Comparison of ENCODE assay signal across 16 cellular contexts in genomic region chr17:28160610-28161009, GRCh38.
DNase-seq lines count a peak whose midpoint lies in the region; ATAC-seq and TF ChIP-seq lines count a peak whose summit lies in the region.
"Had no signal": no experiment of that assay in that cellular context is flagged by ENCODE, and none has a peak within 500 bp of the region (broad histone marks: within the 10 kb centered on the region; RNA-seq: fewer than 3 reads in every experiment).

No MANE protein-coding gene starts in this region.

- H3K4me3 Mint-ChIP-seq in GM23338 (no peak overlapping the region), T-helper 17 cell (no peak overlapping the region)
- H3K4me3 Mint-ChIP-seq: B cell; CD8-positive, alpha-beta T cell had no signal

- peak overlapping the region; percentile 28; the same call in 1 of the 2 replicates for H3K27ac Mint-ChIP-seq in GM23338
- peak overlapping the region; percentile 11 for H3K27ac Mint-ChIP-seq in T-helper 17 cell
- H3K27ac Mint-ChIP-seq: B cell; CD8-positive, alpha-beta T cell had no signal

- H3K27me3 Mint-ChIP-seq in GM23338 (ENCODE audit: insufficient read depth, low read depth, poor library complexity): peaks cover 2% of the 10 kb centered on the region
- no peaks in the 10 kb centered on the region for H3K27me3 Mint-ChIP-seq in T-helper 17 cell
- H3K27me3 Mint-ChIP-seq: B cell, IgD-negative memory B cell had no signal

- no peaks in the 10 kb centered on the region for H3K79me2 ChIP-seq in GM23338 (replicated peaks; ENCODE audit: insufficient read depth)

- H3K9me3 Mint-ChIP-seq in GM23338: no peaks in the 10 kb centered on the region
- H3K9me3 Mint-ChIP-seq: CD8-positive, alpha-beta T cell; IgD-negative memory B cell had no signal

- no peak overlapping the region for H3K27ac ChIP-seq in GM23338 (ENCODE audit: low read depth)
- H3K27ac ChIP-seq: BLaER1 treated with 17β-estradiol and CSF1 and Interleukin-3, amounts not matched to agents 10 nM and 100 nM had no signal

- no peaks in the 10 kb centered on the region for H4K20me1 ChIP-seq in GM23338 (replicated peaks; ENCODE audit: insufficient read depth)
- H4K20me1 ChIP-seq: BLaER1 treated with 17β-estradiol and CSF1 and Interleukin-3, amounts not matched to agents 10 nM and 100 nM had no signal

- H3K9me2 ChIP-seq in GM23338 (ENCODE audit: insufficient read depth): no peaks in the 10 kb centered on the region

- TF ChIP-seq CTCF in GM23338 (conservative IDR thresholded peaks at IDR 0.05; ENCODE audit: low read depth in 2 of 2) (no peak), omental fat pad (IDR thresholded peaks at IDR 0.05) (no peak)

- H3K4me2 ChIP-seq in GM23338: no peak overlapping the region
- H3K4me2 ChIP-seq: BLaER1 treated with 17β-estradiol and CSF1 and Interleukin-3, amounts not matched to agents 10 nM and 100 nM had no signal

- DNase-seq in GM23338 (ENCODE audit: low spot score): no peak
- no peak for DNase-seq in T-helper 17 cell
- peak; percentile 4 for DNase-seq in iris pigment epithelial cell (ENCODE audit: low read depth)
- DNase-seq in H7: no peak
- DNase-seq in NCI-H524 treated with DMSO at 0.1 percent for 48 hours (lab: John Stamatoyannopoulos, UW): no peak
- DNase-seq in omental fat pad (ENCODE audit: low spot score): no peak
- DNase-seq in RPMI8226: no peak
- DNase-seq: 8988T; Calu3; CD8-positive, alpha-beta T cell; DMS79 treated with DMSO at 0.1 percent for 48 hours; GF-D8 had no signal

- H3K4me3 ChIP-seq in GM23338 (no peak overlapping the region), H7 (ENCODE audit: insufficient read depth, low read depth, low read length) (no peak overlapping the region)
- H3K4me3 ChIP-seq: BLaER1 treated with 17β-estradiol and CSF1 and Interleukin-3, amounts not matched to agents 10 nM and 100 nM had no signal

- peaks cover 16% of the 10 kb centered on the region; the same call in 1 of the 2 replicates for H3K4me1 ChIP-seq in GM23338 (ENCODE audit: insufficient read depth)

- H2AFZ ChIP-seq in GM23338: no peak overlapping the region

- no peaks in the 10 kb centered on the region for H3K9me3 ChIP-seq in T-helper 17 cell (ENCODE audit: control insufficient read depth, low read length, poor library complexity, severe bottlenecking)
- H3K9me3 ChIP-seq: BLaER1 treated with 17β-estradiol and CSF1 and Interleukin-3, amounts not matched to agents 10 nM and 100 nM had no signal

- H3F3A ChIP-seq in GM23338 (replicated peaks; ENCODE audit: low read depth): no peaks in the 10 kb centered on the region

- ATAC-seq in GM23338 (no peak), T-helper 17 cell (no peak), omental fat pad (ENCODE audit: low FRiP score) (no peak)
- ATAC-seq: CD8-positive, alpha-beta T cell; HCT116 had no signal

- H3K36me3 Mint-ChIP-seq in GM23338 (ENCODE audit: low read depth): peaks cover 8% of the 10 kb centered on the region; the same call in 2 of the 3 replicates
- peaks cover 3% of the 10 kb centered on the region for H3K36me3 Mint-ChIP-seq in T-helper 17 cell (ENCODE audit: low read depth)

- H3K27me3 ChIP-seq in GM23338 (ENCODE audit: insufficient read depth) (no peaks in the 10 kb centered on the region), H7 (ENCODE audit: control insufficient read depth, insufficient read depth, low read length) (no peaks in the 10 kb centered on the region)
- H3K27me3 ChIP-seq: BLaER1 treated with 17β-estradiol and CSF1 and Interleukin-3, amounts not matched to agents 10 nM and 100 nM had no signal

- H3K4me1 Mint-ChIP-seq in GM23338 (peaks cover 9% of the 10 kb centered on the region), T-helper 17 cell (peaks cover 2% of the 10 kb centered on the region)
- H3K4me1 Mint-ChIP-seq: B cell had no signal

- H3K36me3 ChIP-seq in GM23338 (ENCODE audit: insufficient read depth) (no peaks in the 10 kb centered on the region), H7 (replicated peaks; ENCODE audit: control insufficient read depth, insufficient read depth, low read length) (no peaks in the 10 kb centered on the region)

TF ChIP-seq in GM23338, 12 proteins besides CTCF, POLR2A, EP300 and RAD21 (continues in another document):
- no peak for TF ChIP-seq POLR2AphosphoS5 (IDR thresholded peaks at IDR 0.05; ENCODE audit: low read depth)
- TF ChIP-seq REST (IDR thresholded peaks at IDR 0.05; ENCODE audit: unreplicated experiment): no peak
- no peak for TF ChIP-seq EZH2 (IDR thresholded peaks at IDR 0.05; ENCODE audit: low read depth, unreplicated experiment)
- no peak for TF ChIP-seq CREB1 (CRISPR knock-in tag; IDR thresholded peaks at IDR 0.05; ENCODE audit: low read depth)
- TF ChIP-seq ZNF331 (CRISPR knock-in tag; IDR thresholded peaks at IDR 0.05; ENCODE audit: low read depth): no peak
